27 cellular contexts compared by ENCODE assay signal in genomic region chr13:55229906-55230569, GRCh38.
"Had no signal": no experiment of that assay in that cellular context is flagged by ENCODE, and none has a peak within 500 bp of the region (broad histone marks: within the 10 kb centered on the region; RNA-seq: fewer than 3 reads in every experiment).

No MANE protein-coding gene starts in this region.

- H3K9me3 ChIP-seq: esophagus muscularis mucosa, gastrocnemius medialis had no signal

- H3K27me3 ChIP-seq: brain microvascular endothelial cell, esophagus muscularis mucosa, foreskin keratinocyte, gastrocnemius medialis, heart right ventricle had no signal

- H3K9me3 Mint-ChIP-seq: endodermal cell had no signal

- H3K4me1 ChIP-seq: esophagus muscularis mucosa, foreskin keratinocyte, gastrocnemius medialis, heart right ventricle had no signal

- H3K27ac ChIP-seq: brain microvascular endothelial cell, coronary artery, dorsolateral prefrontal cortex, esophagus muscularis mucosa, foreskin keratinocyte, gastrocnemius medialis, heart right ventricle had no signal

- H3K36me3 ChIP-seq: brain microvascular endothelial cell, esophagus muscularis mucosa, gastrocnemius medialis, heart right ventricle had no signal

- H3K4me1 Mint-ChIP-seq: activated T-helper 17 cell treated with anti-CD3 and anti-CD28 coated beads, Interleukin-2, amount 50 U/mL, for 72 hours; central memory CD8-positive, alpha-beta T cell had no signal

- H3K36me3 Mint-ChIP-seq: activated naive CD8-positive, alpha-beta T cell had no signal

- H3K27me3 Mint-ChIP-seq: activated CD8-positive, alpha-beta T cell treated with anti-CD3 and anti-CD28 coated beads for 36 hours; activated naive CD8-positive, alpha-beta T cell; activated T-helper 17 cell treated with anti-CD3 and anti-CD28 coated beads, Interleukin-2, amount 50 U/mL, for 72 hours; central memory CD8-positive, alpha-beta T cell; dendritic cell treated with granulocyte-macrophage colony-stimulating factor and Interleukin-4, amounts not matched to agents 40 ng/mL and 50 ng/mL, for 4 days had no signal

- H3K4me3 ChIP-seq: coronary artery, dorsolateral prefrontal cortex, esophagus muscularis mucosa, gastrocnemius medialis, heart right ventricle had no signal

- H3K4me3 Mint-ChIP-seq: activated CD8-positive, alpha-beta T cell treated with anti-CD3 and anti-CD28 coated beads for 36 hours; activated naive CD8-positive, alpha-beta T cell; activated T-cell treated with anti-CD3 and anti-CD28 coated beads, Interleukin-2, amount 50 U/mL, for 4 hours; activated T-helper 17 cell treated with anti-CD3 and anti-CD28 coated beads, Interleukin-2, amount 50 U/mL, for 72 hours; central memory CD8-positive, alpha-beta T cell; dendritic cell treated with granulocyte-macrophage colony-stimulating factor and Interleukin-4, amounts not matched to agents 40 ng/mL and 50 ng/mL, for 4 days; endodermal cell had no signal

- ATAC-seq: activated CD8-positive, alpha-beta T cell treated with anti-CD3 and anti-CD28 coated beads for 36 hours; activated T-cell treated with anti-CD3 and anti-CD28 coated beads, Interleukin-2, amount 50 U/mL, for 4 hours; activated T-helper 17 cell treated with anti-CD3 and anti-CD28 coated beads, Interleukin-2, amount 50 U/mL, for 72 hours; foreskin keratinocyte; gastrocnemius medialis; heart right ventricle had no signal

- DNase-seq: activated CD4-positive, alpha-beta T cell treated with anti-CD3 and anti-CD28 coated beads for 48 hours; activated CD4-positive, alpha-beta T cell treated with anti-CD3 and anti-CD28 coated beads, Interleukin-2, amount 50 U/mL, for 1 hour; activated CD4-positive, alpha-beta T cell treated with anti-CD3 and anti-CD28 coated beads, Interleukin-2, amount 50 U/mL, for 48 hours; activated CD8-positive, alpha-beta memory T cell treated with anti-CD3 and anti-CD28 coated beads for 24 hours; activated CD8-positive, alpha-beta T cell treated with anti-CD3 and anti-CD28 coated beads for 36 hours; activated effector memory CD4-positive, alpha-beta T cell treated with Interleukin-2 at 50 U/mL for 16 hours; activated gamma-delta T cell treated with Interleukin-2 at 50 U/mL for 16 hours; activated naive CD4-positive, alpha-beta T cell treated with anti-CD3 and anti-CD28 coated beads, Interleukin-2, amount 50 U/mL, for 16 hours; activated naive CD4-positive, alpha-beta T cell treated with Interleukin-2 at 50 U/mL for 16 hours; activated T-cell treated with anti-CD3 and anti-CD28 coated beads, Interleukin-2, amount 50 U/mL, for 4 hours; amniotic stem cell; anterior cingulate cortex; brain microvascular endothelial cell; dorsolateral prefrontal cortex; effector memory CD4-positive, alpha-beta T cell; endodermal cell; erythroblast; foreskin keratinocyte; gastrocnemius medialis; heart right ventricle; T-helper 2 cell had no signal

- H3K27ac Mint-ChIP-seq: activated CD8-positive, alpha-beta T cell treated with anti-CD3 and anti-CD28 coated beads for 36 hours; activated naive CD8-positive, alpha-beta T cell; activated T-helper 17 cell treated with anti-CD3 and anti-CD28 coated beads, Interleukin-2, amount 50 U/mL, for 72 hours; dendritic cell treated with granulocyte-macrophage colony-stimulating factor and Interleukin-4, amounts not matched to agents 40 ng/mL and 50 ng/mL, for 4 days; endodermal cell had no signal
